Comparison of ENCODE assay signal across 8 cellular contexts in genomic region chrX:115561605-115562491, GRCh38. TPM values are rescaled to one million over a fixed set of nuclear protein-coding genes. Genes with fewer than 3 reads are reported as not detected.
DNase-seq lines count a peak whose midpoint lies in the region; ATAC-seq, FAIRE-seq and TF ChIP-seq lines count a peak whose summit lies in the region.

No MANE protein-coding gene starts in this region.

- H4K8ac ChIP-seq in H1 (ENCODE audit: extremely low read depth, insufficient read depth, low read length): no peak overlapping the region; the same call in none of the 2 replicates

- intact Hi-C loops in transverse colon (cut with DNase I; ENCODE audit: low total_unique reads): no loop called here

- H3K4me1 ChIP-seq in Peyer's patch (no peaks in the 10 kb centered on the region), H1 (replicated peaks in 1 of 4; ENCODE audit: control insufficient read depth in 3 of 4, insufficient read depth in 4 of 4, low read length in 3 of 4) (peaks cover 0 to 7% (median 1%) of the 10 kb centered on the region in 4 experiments; a peak in 3 of 7 replicates), transverse colon (no peaks in the 10 kb centered on the region)

- no peak overlapping the region for H3K4ac ChIP-seq in H1 (replicated peaks; ENCODE audit: insufficient read length, low read depth, low read length)

- H3K23ac ChIP-seq in H1 (ENCODE audit: insufficient read length): no peak overlapping the region

- no peak overlapping the region for H3K14ac ChIP-seq in H1 (ENCODE audit: insufficient read length)

- peak; percentile 29 for ATAC-seq in HG03354 (IDR thresholded peaks at IDR 0.05; ENCODE audit: poor library complexity, severe bottlenecking, unreplicated experiment)
- ATAC-seq in HG02588 (IDR thresholded peaks at IDR 0.05; ENCODE audit: unreplicated experiment): no peak

- H2BK120ac ChIP-seq in H1 (replicated peaks; ENCODE audit: low read depth, low read length): no peak overlapping the region

- H3K36me3 ChIP-seq in Peyer's patch: no peaks in the 10 kb centered on the region
- H3K36me3 ChIP-seq in H1 (ENCODE audit: control insufficient read depth in 2 of 4, insufficient read depth in 4 of 4, low read length in 3 of 4): peaks cover 0 to 9% (median 0%) of the 10 kb centered on the region in 4 experiments; a peak in 2 of 8 replicates
- H3K36me3 ChIP-seq in transverse colon: no peaks in the 10 kb centered on the region

- H3K79me2 ChIP-seq in H1 (ENCODE audit: control insufficient read depth in 1 of 2, insufficient read depth in 2 of 2, low read length in 2 of 2): peaks cover 8 to 59% of the 10 kb centered on the region in 2 experiments; a peak in 3 of 4 replicates

- TF ChIP-seq EP300 in H1 (IDR thresholded peaks at IDR 0.05; ENCODE audit: borderline replicate concordance in 1 of 2, low read depth in 2 of 2, low read length in 2 of 2) (no peak), transverse colon (IDR thresholded peaks at IDR 0.05; ENCODE audit: low read depth) (no peak)

- H2BK15ac ChIP-seq in H1 (ENCODE audit: low read length): no peak overlapping the region

- no peaks in the 10 kb centered on the region for H3K9me3 ChIP-seq in Peyer's patch
- no peaks in the 10 kb centered on the region for H3K9me3 ChIP-seq in H1 (ENCODE audit: insufficient read depth in 2 of 2, low read depth in 1 of 2, low read length in 1 of 2)
- H3K9me3 ChIP-seq in transverse colon: no peaks in the 10 kb centered on the region

- H3K4me2 ChIP-seq in H1 (ENCODE audit: insufficient read depth in 1 of 2, low read depth in 2 of 2, low read length in 2 of 2): peak overlapping the region; percentile 84 to 88

- peak overlapping the region; percentile 43 to 84 (median 64) for H3K27ac ChIP-seq in Peyer's patch
- peak overlapping the region; percentile 73; the same call in 1 of the 2 replicates for H3K27ac ChIP-seq in H1 (ENCODE audit: low read depth, low read length)
- H3K27ac ChIP-seq in transverse colon: peak overlapping the region; percentile 83 to 89 (median 88)

- H2BK5ac ChIP-seq in H1 (ENCODE audit: low read depth, low read length): peak overlapping the region; percentile 35; the same call in 1 of the 2 replicates

- 0% methylated on average over 12 of the region's 56 CpGs; no CpG with 5 or more reads in 1 of the 2 experiments for WGBS in H1 (ENCODE audit: extremely low coverage in 1 of 2, insufficient coverage in 1 of 2, insufficient read length in 1 of 2, insufficient replicate concordance in 2 of 2, low coverage in 1 of 2, low lambda C conversion rate in 2 of 2, missing lambda C conversion rate in 1 of 2), 2 experiments
- 27% methylated on average over 40 of the region's 56 CpGs; no CpG with 5 or more reads in 1 of the 2 donors for WGBS in transverse colon (ENCODE audit: low coverage in 1 of 2), 2 donors

- no peak for FAIRE-seq in H1 (lab: Jason Lieb, UNC)

- H3K18ac ChIP-seq in H1 (ENCODE audit: extremely low read depth, low read length): peak overlapping the region; percentile 71

- no peak for TF ChIP-seq RAD21 in H1 (IDR thresholded peaks at IDR 0.05 in 1 of 2, conservative IDR thresholded peaks at IDR 0.05 in 1 of 2; ENCODE audit: low read depth in 2 of 2, low read length in 2 of 2)

- H2BK20ac ChIP-seq in H1 (ENCODE audit: low read length): no peak overlapping the region

- CTCF ChIA-PET in H1 (lab: Charles Lee; ENCODE audit: partially characterized antibody): interaction anchor here (0.6 to 1.2 kb wide), 3 partner anchors 11 to 87 kb away, joined by 3 to 5 read pairs (median 3); no protein-coding TSS in a partner anchor

- H4K91ac ChIP-seq in H1 (replicated peaks; ENCODE audit: insufficient read length, low read length): no peak overlapping the region

- H2AK5ac ChIP-seq in H1 (ENCODE audit: low read depth, low read length): no peak overlapping the region

- H3K27me3 ChIP-seq in Peyer's patch (no peaks in the 10 kb centered on the region), H1 (replicated peaks in 1 of 4; ENCODE audit: control insufficient read depth in 3 of 4, extremely low read depth in 1 of 4, insufficient read depth in 3 of 4, low read length in 3 of 4) (no peaks in the 10 kb centered on the region), transverse colon (no peaks in the 10 kb centered on the region)

- TF ChIP-seq POLR2A in Peyer's patch (IDR thresholded peaks at IDR 0.05) (no peak), H1 (IDR thresholded peaks at IDR 0.05; ENCODE audit: control extremely low read depth in 1 of 2, low read depth in 2 of 2, low read length in 2 of 2) (no peak), transverse colon (IDR thresholded peaks at IDR 0.05) (no peak)

- TF ChIP-seq CTCF in Peyer's patch (IDR thresholded peaks at IDR 0.05): no peak
- TF ChIP-seq CTCF in H1 (IDR thresholded peaks at IDR 0.05; ENCODE audit: control extremely low read depth in 1 of 3, insufficient read depth in 1 of 3, low read depth in 1 of 3, low read length in 3 of 3): no peak
- TF ChIP-seq CTCF in transverse colon (IDR thresholded peaks at IDR 0.05): no peak

- peak; percentile 1 to 3 for DNase-seq in activated CD4-positive, alpha-beta T cell treated with anti-CD3 and anti-CD28 coated beads, Interleukin-2, amount 50 U/mL, for 48 hours
- no peak for DNase-seq in activated CD4-positive, alpha-beta T cell treated with anti-CD3 and anti-CD28 coated beads for 1 hour
- peak in 1 of 3 donors; percentile 52 for DNase-seq in Peyer's patch
- DNase-seq in H1 (ENCODE audit: low read depth in 1 of 2, low spot score in 2 of 2): peak in 1 of 2 experiments; percentile 52
- DNase-seq in lung microvascular endothelial cell (ENCODE audit: low read depth in 2 of 2): peak; percentile 40 to 57
- peak; percentile 21 for DNase-seq in transverse colon

- H2BK12ac ChIP-seq in H1 (ENCODE audit: low read depth, low read length): no peak overlapping the region

- peak overlapping the region; percentile 38 for H4K5ac ChIP-seq in H1 (ENCODE audit: insufficient read length, low read depth, low read length)

- H3K4me3 ChIP-seq in Peyer's patch (peak overlapping the region; percentile 30 to 66 (median 48)), H1 (ENCODE audit: extremely low read depth in 1 of 4, insufficient read depth in 2 of 4, low read depth in 3 of 4, low read length in 4 of 4) (peak overlapping the region; percentile 77 to 93 (median 84)), transverse colon (peak overlapping the region; percentile 1 to 64 (median 52))

- peak overlapping the region; percentile 63 to 82 (median 80) for H3K9ac ChIP-seq in H1 (replicated peaks in 1 of 4; ENCODE audit: extremely low read depth in 1 of 4, low read depth in 3 of 4, low read length in 3 of 4)

- H3K56ac ChIP-seq in H1 (replicated peaks; ENCODE audit: insufficient read length, low read depth, low read length): peak overlapping the region; percentile 39

- in situ Hi-C loops in transverse colon (cut with MboI; ENCODE audit: low pct_ligation_motif_present in 1 of 4, low pct_unique_long_range_greater_than_20kb in 1 of 4, low sequenced_read_pairs in 3 of 4): no loop called here

- H3K79me1 ChIP-seq in H1 (ENCODE audit: low read depth, low read length): no peaks in the 10 kb centered on the region

- no peak overlapping the region for H2AFZ ChIP-seq in H1 (ENCODE audit: low read length)

- no peaks in the 10 kb centered on the region for H4K20me1 ChIP-seq in H1 (replicated peaks in 1 of 2; ENCODE audit: control insufficient read depth in 1 of 2, insufficient read depth in 2 of 2, low read length in 2 of 2)

- peaks cover 3% of the 10 kb centered on the region; the same call in 1 of the 2 replicates for H3K23me2 ChIP-seq in H1 (ENCODE audit: low read depth, low read length)

- POLR2A ChIA-PET in H1 (lab: Charles Lee; ENCODE audit: partially characterized antibody): interaction anchor here (1.0 to 1.9 kb wide), 8 partner anchors 9 to 231 kb away, joined by 3 to 6 read pairs (median 4); no protein-coding TSS in a partner anchor

TF ChIP-seq in H1, 55 proteins besides CTCF, POLR2A, EP300 and RAD21:
- no peak for TF ChIP-seq BRCA1 (IDR thresholded peaks at IDR 0.05; ENCODE audit: low read depth, low read length)
- peak; percentile 13 for TF ChIP-seq KDM4A (IDR thresholded peaks at IDR 0.05; ENCODE audit: low read depth, low read length, severe bottlenecking)
- no peak for TF ChIP-seq NRF1 (IDR thresholded peaks at IDR 0.05; ENCODE audit: low read depth, low read length)
- TF ChIP-seq GABPA (IDR thresholded peaks at IDR 0.05; ENCODE audit: borderline replicate concordance, insufficient read depth, low read length): no peak
- TF ChIP-seq PHF8 (conservative IDR thresholded peaks at IDR 0.05; ENCODE audit: low read depth, low read length): no peak; the same call in 1 of the 2 replicates
- TF ChIP-seq ASH2L (IDR thresholded peaks at IDR 0.05; ENCODE audit: low read length): peak; percentile 33
- no peak for TF ChIP-seq SRF (IDR thresholded peaks at IDR 0.05; ENCODE audit: low read depth, low read length)
- TF ChIP-seq CBX8 (IDR thresholded peaks at IDR 0.05; ENCODE audit: borderline replicate concordance, low read depth, low read length): no peak
- TF ChIP-seq TBP (IDR thresholded peaks at IDR 0.05; ENCODE audit: low read depth, low read length): no peak
- 0 out of 2 replicates have a peak, but pooled peaks have one; percentile 51 for TF ChIP-seq RBBP5 (IDR thresholded peaks at IDR 0.05; ENCODE audit: borderline replicate concordance, low read depth, low read length)
- TF ChIP-seq EGR1 (IDR thresholded peaks at IDR 0.05; ENCODE audit: borderline replicate concordance, low read depth, low read length): no peak
- no peak for TF ChIP-seq POLR2AphosphoS5 (IDR thresholded peaks at IDR 0.05; ENCODE audit: low read depth, low read length)
- TF ChIP-seq SAP30 (IDR thresholded peaks at IDR 0.05; ENCODE audit: insufficient read depth, insufficient replicate concordance, low read length): peak; percentile 56
- TF ChIP-seq NANOG (IDR thresholded peaks at IDR 0.05; ENCODE audit: insufficient read depth, low read depth, low read length, poor library complexity, severe bottlenecking): no peak
- no peak for TF ChIP-seq TAF7 (optimal IDR thresholded peaks at IDR 0.05; ENCODE audit: borderline replicate concordance, low read depth, low read length)

RNA-seq across cellular contexts. Expression of gene PLS3, which starts 0.9 kb away (rescaled TPM):
- total RNA-seq in Peyer's patch (10 to 100 TPM; 11.0 to 23.1 (median 13.1) TPM), lung microvascular endothelial cell (277 and 321 TPM in 2 replicates), transverse colon (100 to 1,000 TPM in 1 of 4 donors, 10 to 100 TPM in 2, 1 to 10 TPM in 1; 4.5 to 160 (median 21.9) TPM)
- 185 and 188 TPM in 2 replicates for total RNA-seq in H1 (2021; fragmentation: NEBNext Ultra II Directional; extraction: Animal tissue kit (Norgen Biotek cat#: 25700))
- polyA plus RNA-seq in H1 (2011; rRNA removed): 55.2 and 107 TPM in 2 replicates
- 143 TPM for polyA plus RNA-seq in H1 (2011; cell fraction: cytosol; rRNA removed)
- polyA plus RNA-seq in H1 (2011; cell fraction: nucleus; rRNA removed): 69.2 TPM
- 152 to 225 TPM (median 173 TPM) in 4 replicates for polyA plus RNA-seq in H1 (2012, experiment 1 of 2)
- polyA plus RNA-seq in H1 (2012, experiment 2 of 2): 14.6 TPM
- polyA plus RNA-seq in H1 (2013, experiment 1 of 2): 90.2 TPM
- polyA plus RNA-seq in H1 (2013, experiment 2 of 2): 91.0 TPM
- 153 and 370 TPM in 2 replicates for polyA minus RNA-seq in H1 (2011; rRNA and poly(A)+ RNA removed)
- polyA minus RNA-seq in H1 (2011; cell fraction: cytosol; rRNA and poly(A)+ RNA removed): 150 TPM
- polyA minus RNA-seq in H1 (2011; cell fraction: nucleus; rRNA and poly(A)+ RNA removed): 97.3 TPM
